ENCODE assay signal across 1 cellular context in genomic region chr15:49169880-49170597, GRCh38.
TF ChIP-seq lines count a peak whose summit lies in the region.

Gene GALK2 (plus strand): TSS chr15:49170247. CDS start chr15:49170323, 76 bp downstream.

TF ChIP-seq in K562, 482 proteins besides CTCF, POLR2A, EP300 and RAD21 (continued from another document and continues in another):
- no peak for TF ChIP-seq PBX2 (CRISPR knock-in tag; IDR thresholded peaks at IDR 0.05; ENCODE audit: low read depth)
- TF ChIP-seq PBX2 (tag; conservative IDR thresholded peaks at IDR 0.05; ENCODE audit: low read depth): no peak; the same call in none of the 2 replicates
- peak; percentile 64 for TF ChIP-seq DIDO1 (tag; IDR thresholded peaks at IDR 0.05; ENCODE audit: low read depth)
- no peak for TF ChIP-seq TSC22D4 (tag; IDR thresholded peaks at IDR 0.05)
- TF ChIP-seq PTTG1 (tag; IDR thresholded peaks at IDR 0.05; ENCODE audit: low read depth): no peak
- no peak for TF ChIP-seq CEBPB (tag; IDR thresholded peaks at IDR 0.05)
- no peak; the same call in 1 of the 2 replicates for TF ChIP-seq ZFP1 (CRISPR knock-in tag; IDR thresholded peaks at IDR 0.05)
- TF ChIP-seq PATZ1 (CRISPR knock-in tag; IDR thresholded peaks at IDR 0.05; ENCODE audit: borderline replicate concordance): no peak
- no peak for TF ChIP-seq CUX1 (CRISPR knock-in tag; IDR thresholded peaks at IDR 0.05)
- peak; percentile 90 to 92 for TF ChIP-seq NRF1 (conservative IDR thresholded peaks at IDR 0.05 in 1 of 2, IDR thresholded peaks at IDR 0.05 in 1 of 2)
- TF ChIP-seq ZNF134 (CRISPR knock-in tag; conservative IDR thresholded peaks at IDR 0.05): no peak
- TF ChIP-seq ZC3H4 (CRISPR knock-in tag; IDR thresholded peaks at IDR 0.05; ENCODE audit: borderline replicate concordance): no peak
- TF ChIP-seq ZFP91 (CRISPR knock-in tag; IDR thresholded peaks at IDR 0.05): no peak
- TF ChIP-seq FOXA3 (CRISPR knock-in tag; conservative IDR thresholded peaks at IDR 0.05 in 1 of 2, IDR thresholded peaks at IDR 0.05 in 1 of 2): no peak
- no peak for TF ChIP-seq ZNF12 (CRISPR knock-in tag; IDR thresholded peaks at IDR 0.05)
- TF ChIP-seq ZNF197 (CRISPR knock-in tag; IDR thresholded peaks at IDR 0.05; ENCODE audit: low read depth): no peak
- TF ChIP-seq U2AF2 (optimal IDR thresholded peaks at IDR 0.05; ENCODE audit: low read depth, low read length): no peak
- no peak for TF ChIP-seq ZNF121 (CRISPR knock-in tag; conservative IDR thresholded peaks at IDR 0.05)
- TF ChIP-seq PHF21A (IDR thresholded peaks at IDR 0.05; ENCODE audit: borderline replicate concordance, low read depth): no peak
- TF ChIP-seq DNMT1 (IDR thresholded peaks at IDR 0.05): no peak
- TF ChIP-seq RHOXF2B (CRISPR knock-in tag; conservative IDR thresholded peaks at IDR 0.05): no peak
- no peak for TF ChIP-seq ZBTB26 (CRISPR knock-in tag; IDR thresholded peaks at IDR 0.05)
- TF ChIP-seq KLF6 (CRISPR knock-in tag; IDR thresholded peaks at IDR 0.05; ENCODE audit: borderline replicate concordance): no peak; the same call in 1 of the 2 replicates
- TF ChIP-seq U2AF1 (optimal IDR thresholded peaks at IDR 0.05; ENCODE audit: low read depth, low read length): no peak
- TF ChIP-seq SMARCE1 (IDR thresholded peaks at IDR 0.05): no peak
- peak; percentile 94 for TF ChIP-seq CXXC5 (CRISPR knock-in tag; IDR thresholded peaks at IDR 0.05)
- TF ChIP-seq ZNF41 (CRISPR knock-in tag; conservative IDR thresholded peaks at IDR 0.05): no peak
- TF ChIP-seq ZNF354B (CRISPR knock-in tag; IDR thresholded peaks at IDR 0.05): no peak
- no peak for TF ChIP-seq POLR3G (IDR thresholded peaks at IDR 0.05; ENCODE audit: extremely low read depth, insufficient read length, insufficient replicate concordance)
- no peak for TF ChIP-seq CREB3 (tag; conservative IDR thresholded peaks at IDR 0.05; ENCODE audit: low read depth)
- TF ChIP-seq SIX5 (IDR thresholded peaks at IDR 0.05; ENCODE audit: borderline replicate concordance in 1 of 2, insufficient read depth in 1 of 2, low read depth in 1 of 2, low read length in 2 of 2): peak in 1 of 2 experiments; percentile 18; a peak in 1 of 4 replicates
- TF ChIP-seq HNRNPK (IDR thresholded peaks at IDR 0.05; ENCODE audit: low read depth, low read length, poor library complexity, severe bottlenecking): no peak
- TF ChIP-seq NELFE (IDR thresholded peaks at IDR 0.05; ENCODE audit: insufficient read depth, insufficient read length): no peak
- TF ChIP-seq SRSF9 (IDR thresholded peaks at IDR 0.05; ENCODE audit: borderline replicate concordance, low read depth, low read length): no peak
- TF ChIP-seq ZBTB33 (CRISPR knock-in tag; IDR thresholded peaks at IDR 0.05): no peak
- TF ChIP-seq CHCHD3 (CRISPR knock-in tag; IDR thresholded peaks at IDR 0.05): no peak
- no peak for TF ChIP-seq PCBP2 (IDR thresholded peaks at IDR 0.05; ENCODE audit: low read depth, low read length, poor library complexity, severe bottlenecking)
- TF ChIP-seq ZNF436 (CRISPR knock-in tag; IDR thresholded peaks at IDR 0.05): no peak
- TF ChIP-seq CREM (IDR thresholded peaks at IDR 0.05; ENCODE audit: low read depth): peak; percentile 99
- no peak for TF ChIP-seq ZNF717 (CRISPR knock-in tag; IDR thresholded peaks at IDR 0.05)
- no peak for TF ChIP-seq TFAM (CRISPR knock-in tag; conservative IDR thresholded peaks at IDR 0.05)
- 0 out of 2 replicates have a peak, but pooled peaks have one; percentile 18 for TF ChIP-seq ZNF395 (CRISPR knock-in tag; IDR thresholded peaks at IDR 0.05)
